15 cellular contexts compared by ENCODE assay signal in genomic region chr7:4714161-4714700, GRCh38.
"Had no signal": no experiment of that assay in that cellular context is flagged by ENCODE, and none has a peak within 500 bp of the region (broad histone marks: within the 10 kb centered on the region; RNA-seq: fewer than 3 reads in every experiment).

No MANE protein-coding gene starts in this region.

- H3K4me1 ChIP-seq: foreskin keratinocyte had no signal

- H3K27ac ChIP-seq: foreskin keratinocyte had no signal

- H3K36me3 ChIP-seq: cardiac muscle cell, pancreas had no signal

- H3K9me3 ChIP-seq: heart left ventricle, pancreas, tibial nerve had no signal

- ATAC-seq: foreskin keratinocyte, pancreas had no signal

- H3K27me3 ChIP-seq: cardiac muscle cell, foreskin keratinocyte, heart left ventricle, pancreas, tibial nerve had no signal

- H3K4me3 ChIP-seq: cardiac muscle cell, pancreas, tibial nerve had no signal

- H3K36me3 Mint-ChIP-seq: immature natural killer cell had no signal

- H3K4me3 Mint-ChIP-seq: immature natural killer cell, neural crest cell had no signal

- H3K9me3 Mint-ChIP-seq: immature natural killer cell, neural crest cell had no signal

- DNase-seq: activated CD4-positive, alpha-beta T cell treated with anti-CD3 and anti-CD28 coated beads, Interleukin-2, amount 50 U/mL, for 4 hours; activated CD4-positive, CD25-positive, alpha-beta regulatory T cell treated with anti-CD3 and anti-CD28 coated beads, Interleukin-2, amount 50 U/mL, for 72 hours; activated effector memory CD4-positive, alpha-beta T cell treated with Interleukin-2 at 50 U/mL for 16 hours; activated naive CD4-positive, alpha-beta T cell treated with anti-CD3 and anti-CD28 coated beads, Interleukin-2, amount 50 U/mL, for 16 hours; foreskin keratinocyte; heart left ventricle; immature natural killer cell; stimulated activated CD4-positive, alpha-beta T cell treated with anti-CD3 and anti-CD28 coated beads, Interleukin-12 subunit alpha, Interleukin-12 subunit beta, amount 100 ng/mL, for 4 hours; stimulated activated naive CD4-positive, alpha-beta T cell treated with Interleukin-2 at 50 U/mL for 16 hours; substantia nigra; T-helper 9 cell had no signal
